33 cellular contexts compared by ENCODE assay signal in the genomic region with DNA sequence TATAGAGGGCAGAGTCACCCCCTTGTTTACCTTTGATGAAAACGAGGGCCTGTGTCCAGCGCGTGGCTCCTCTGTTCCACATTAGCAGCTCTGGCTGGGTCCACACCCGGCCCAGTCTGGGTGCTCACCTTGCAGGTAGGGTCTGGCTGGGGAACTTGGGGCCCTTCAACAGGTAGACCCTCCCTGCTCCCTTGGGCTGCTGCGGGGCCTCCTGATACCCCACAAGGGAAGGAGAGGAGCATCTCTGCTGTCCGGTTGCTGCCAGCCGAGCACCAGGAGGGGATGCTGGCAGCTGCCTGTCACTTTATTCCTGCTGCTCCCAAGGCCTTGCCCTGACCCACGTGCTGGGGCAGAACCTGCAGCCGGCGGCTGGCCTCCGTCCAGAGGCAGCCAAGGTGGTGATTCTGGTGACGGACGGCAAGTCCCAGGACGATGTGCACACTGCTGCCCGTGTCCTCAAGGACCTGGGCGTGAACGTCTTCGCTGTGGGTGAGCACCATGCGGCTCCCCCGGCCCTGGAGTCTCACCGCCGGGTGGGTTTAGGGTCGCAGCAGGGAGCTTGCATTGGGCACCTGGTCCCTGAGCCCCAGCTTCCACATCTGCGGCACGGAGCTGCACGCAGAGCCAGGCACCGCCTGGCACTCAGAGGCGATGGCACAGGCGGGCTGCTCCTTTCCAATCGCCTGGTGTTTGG. TPM values are rescaled to one million over a fixed set of nuclear protein-coding genes. Genes with fewer than 3 reads are reported as not detected.
"Had no signal": no experiment of that assay in that cellular context is flagged by ENCODE, and none has a peak within 500 bp of the region (broad histone marks: within the 10 kb centered on the region; RNA-seq: fewer than 3 reads in every experiment).

No MANE protein-coding gene starts in this region.

- H3K36me3 ChIP-seq: adrenal gland, esophagus muscularis mucosa, gastrocnemius medialis, heart left ventricle had no signal

- H3K9me3 ChIP-seq: adrenal gland, body of pancreas, esophagus muscularis mucosa, gastrocnemius medialis, heart left ventricle had no signal

- H3K27me3 ChIP-seq: foreskin keratinocyte had no signal

- H3K4me3 ChIP-seq: adrenal gland, body of pancreas, esophagus muscularis mucosa, gastrocnemius medialis, heart left ventricle had no signal

- ATAC-seq: activated CD4-positive, alpha-beta T cell treated with anti-CD3 and anti-CD28 coated beads for 36 hours; activated CD8-positive, alpha-beta memory T cell treated with anti-CD3 and anti-CD28 coated beads, Interleukin-2, amount 10 ng/mL, durations not matched to agents 7 days and 5 days; activated CD8-positive, alpha-beta T cell treated with anti-CD3 and anti-CD28 coated beads, Interleukin-2, amount 10 ng/mL, durations not matched to agents 7 days and 5 days; activated naive CD8-positive, alpha-beta T cell treated with anti-CD3 and anti-CD28 coated beads, Interleukin-2, amount 50 U/mL, for 24 hours; body of pancreas; effector memory CD8-positive, alpha-beta T cell; foreskin keratinocyte; gastrocnemius medialis; heart left ventricle had no signal

- H3K27ac ChIP-seq: adrenal gland, body of pancreas, esophagus muscularis mucosa, foreskin keratinocyte, gastrocnemius medialis, heart left ventricle had no signal

- DNase-seq: activated CD4-positive, alpha-beta memory T cell treated with anti-CD3 and anti-CD28 coated beads for 36 hours; activated CD4-positive, alpha-beta T cell treated with anti-CD3 and anti-CD28 coated beads for 36 hours; activated CD4-positive, alpha-beta T cell treated with anti-CD3 and anti-CD28 coated beads, Interleukin-2, amount 10 ng/mL, durations not matched to agents 24 days and 14 days; activated CD4-positive, CD25-positive, alpha-beta regulatory T cell; activated CD4-positive, CD25-positive, alpha-beta regulatory T cell treated with anti-CD3 and anti-CD28 coated beads, Interleukin-2, amount 50 U/mL, for 72 hours; activated CD8-positive, alpha-beta memory T cell treated with anti-CD3 and anti-CD28 coated beads, Interleukin-2, amount 10 ng/mL, durations not matched to agents 7 days and 5 days; activated CD8-positive, alpha-beta memory T cell treated with anti-CD3 and anti-CD28 coated beads, Interleukin-2, amount 50 U/mL, for 4 hours; activated CD8-positive, alpha-beta T cell treated with anti-CD3 and anti-CD28 coated beads, Interleukin-2, amount 10 ng/mL, durations not matched to agents 7 days and 5 days; activated effector memory CD4-positive, alpha-beta T cell treated with anti-CD3 and anti-CD28 coated beads, Interleukin-2, amount 50 U/mL, for 16 hours; activated naive CD4-positive, alpha-beta T cell treated with anti-CD3 and anti-CD28 coated beads for 36 hours; activated naive CD8-positive, alpha-beta T cell treated with anti-CD3 and anti-CD28 coated beads for 36 hours; activated naive CD8-positive, alpha-beta T cell treated with anti-CD3 and anti-CD28 coated beads, Interleukin-2, amount 50 U/mL, for 24 hours; activated T-cell treated with anti-CD3 and anti-CD28 coated beads, Interleukin-2, amount 50 U/mL, for 1 hour; activated T-cell treated with anti-CD3 and anti-CD28 coated beads, Interleukin-2, amount 50 U/mL, for 48 hours; adrenal gland; aorta; body of pancreas; cortex of kidney; dermis blood vessel endothelial cell; effector CD4-positive, alpha-beta T cell; effector memory CD8-positive, alpha-beta T cell; erythroblast; foreskin keratinocyte; gastrocnemius medialis; glutamatergic neuron; T-helper 2 cell had no signal

- FAIRE-seq: colon had no signal

- H3K4me1 ChIP-seq: adrenal gland, body of pancreas, foreskin keratinocyte, gastrocnemius medialis had no signal

RNA-seq across cellular contexts. Expression of gene COL20A1, which starts 15.4 kb away (rescaled TPM):
- total RNA-seq: activated CD4-positive, alpha-beta memory T cell treated with anti-CD3 and anti-CD28 coated beads for 36 hours; activated CD4-positive, alpha-beta T cell treated with anti-CD3 and anti-CD28 coated beads, Interleukin-2, amount 10 ng/mL, durations not matched to agents 24 days and 14 days; activated CD8-positive, alpha-beta memory T cell treated with anti-CD3 and anti-CD28 coated beads for 36 hours; activated CD8-positive, alpha-beta memory T cell treated with anti-CD3 and anti-CD28 coated beads, Interleukin-2, amount 10 ng/mL, durations not matched to agents 7 days and 5 days; activated CD8-positive, alpha-beta T cell treated with anti-CD3 and anti-CD28 coated beads, Interleukin-2, amount 10 ng/mL, durations not matched to agents 7 days and 5 days; activated T-helper 1 cell treated with anti-CD3 and anti-CD28 coated beads, Interleukin-12 subunit alpha, Interleukin-12 subunit beta, Interleukin-2, Interleukin-4 antibody, amounts not matched to agents 30 ng/mL and 10 ng/mL and 1 ng/mL, durations not matched to agents 14 hours and 24 hours and 36 hours; activated T-helper 2 cell treated with anti-CD3 and anti-CD28 coated beads, Interferon-gamma antibody, Interleukin-2, Interleukin-4, amounts not matched to agents 10 μg/mL and 5 μg/mL and 100 μg/mL, durations not matched to agents 14 hours and 24 hours and 36 hours; body of pancreas; chondrocyte; dermis blood vessel endothelial cell; foreskin keratinocyte; heart left ventricle had no signal
- polyA plus RNA-seq: foreskin keratinocyte, heart left ventricle had no signal

RNA-seq across cellular contexts. Expression of gene CHRNA4, which starts 52.8 kb away (rescaled TPM):
- total RNA-seq: activated CD4-positive, alpha-beta memory T cell treated with anti-CD3 and anti-CD28 coated beads for 36 hours; activated CD4-positive, alpha-beta T cell treated with anti-CD3 and anti-CD28 coated beads for 36 hours; activated CD4-positive, alpha-beta T cell treated with anti-CD3 and anti-CD28 coated beads, Interleukin-2, amount 10 ng/mL, durations not matched to agents 24 days and 14 days; activated CD8-positive, alpha-beta memory T cell treated with anti-CD3 and anti-CD28 coated beads for 36 hours; activated CD8-positive, alpha-beta memory T cell treated with anti-CD3 and anti-CD28 coated beads, Interleukin-2, amount 10 ng/mL, durations not matched to agents 7 days and 5 days; activated CD8-positive, alpha-beta T cell treated with anti-CD3 and anti-CD28 coated beads, Interleukin-2, amount 10 ng/mL, durations not matched to agents 7 days and 5 days; activated naive CD4-positive, alpha-beta T cell treated with anti-CD3 and anti-CD28 coated beads for 36 hours; activated naive CD8-positive, alpha-beta T cell treated with anti-CD3 and anti-CD28 coated beads for 36 hours; activated T-helper 1 cell treated with anti-CD3 and anti-CD28 coated beads, Interleukin-12 subunit alpha, Interleukin-12 subunit beta, Interleukin-2, Interleukin-4 antibody, amounts not matched to agents 30 ng/mL and 10 ng/mL and 1 ng/mL, durations not matched to agents 14 hours and 24 hours and 36 hours; activated T-helper 2 cell treated with anti-CD3 and anti-CD28 coated beads, Interferon-gamma antibody, Interleukin-2, Interleukin-4, amounts not matched to agents 10 μg/mL and 5 μg/mL and 100 μg/mL, durations not matched to agents 14 hours and 24 hours and 36 hours; aorta; body of pancreas; chondrocyte; dermis blood vessel endothelial cell; esophagus muscularis mucosa; foreskin keratinocyte; gastrocnemius medialis had no signal
- polyA plus RNA-seq: aorta, foreskin keratinocyte had no signal

RNA-seq across cellular contexts. Expression of gene NKAIN4, which starts 54.1 kb away (rescaled TPM):
- total RNA-seq: activated CD4-positive, alpha-beta memory T cell treated with anti-CD3 and anti-CD28 coated beads for 36 hours; activated CD4-positive, alpha-beta T cell treated with anti-CD3 and anti-CD28 coated beads for 36 hours; activated CD4-positive, alpha-beta T cell treated with anti-CD3 and anti-CD28 coated beads, Interleukin-2, amount 10 ng/mL, durations not matched to agents 24 days and 14 days; activated CD8-positive, alpha-beta memory T cell treated with anti-CD3 and anti-CD28 coated beads for 36 hours; activated CD8-positive, alpha-beta memory T cell treated with anti-CD3 and anti-CD28 coated beads, Interleukin-2, amount 10 ng/mL, durations not matched to agents 7 days and 5 days; activated CD8-positive, alpha-beta T cell treated with anti-CD3 and anti-CD28 coated beads, Interleukin-2, amount 10 ng/mL, durations not matched to agents 7 days and 5 days; activated naive CD4-positive, alpha-beta T cell treated with anti-CD3 and anti-CD28 coated beads for 36 hours; activated naive CD8-positive, alpha-beta T cell treated with anti-CD3 and anti-CD28 coated beads for 36 hours; activated T-helper 1 cell treated with anti-CD3 and anti-CD28 coated beads, Interleukin-12 subunit alpha, Interleukin-12 subunit beta, Interleukin-2, Interleukin-4 antibody, amounts not matched to agents 30 ng/mL and 10 ng/mL and 1 ng/mL, durations not matched to agents 14 hours and 24 hours and 36 hours; activated T-helper 2 cell treated with anti-CD3 and anti-CD28 coated beads, Interferon-gamma antibody, Interleukin-2, Interleukin-4, amounts not matched to agents 10 μg/mL and 5 μg/mL and 100 μg/mL, durations not matched to agents 14 hours and 24 hours and 36 hours; aorta; body of pancreas; dermis blood vessel endothelial cell; gastrocnemius medialis; heart left ventricle had no signal
- polyA plus RNA-seq: aorta, heart left ventricle had no signal
